ENCODE assay signal across 9 cellular contexts in the genomic region with DNA sequence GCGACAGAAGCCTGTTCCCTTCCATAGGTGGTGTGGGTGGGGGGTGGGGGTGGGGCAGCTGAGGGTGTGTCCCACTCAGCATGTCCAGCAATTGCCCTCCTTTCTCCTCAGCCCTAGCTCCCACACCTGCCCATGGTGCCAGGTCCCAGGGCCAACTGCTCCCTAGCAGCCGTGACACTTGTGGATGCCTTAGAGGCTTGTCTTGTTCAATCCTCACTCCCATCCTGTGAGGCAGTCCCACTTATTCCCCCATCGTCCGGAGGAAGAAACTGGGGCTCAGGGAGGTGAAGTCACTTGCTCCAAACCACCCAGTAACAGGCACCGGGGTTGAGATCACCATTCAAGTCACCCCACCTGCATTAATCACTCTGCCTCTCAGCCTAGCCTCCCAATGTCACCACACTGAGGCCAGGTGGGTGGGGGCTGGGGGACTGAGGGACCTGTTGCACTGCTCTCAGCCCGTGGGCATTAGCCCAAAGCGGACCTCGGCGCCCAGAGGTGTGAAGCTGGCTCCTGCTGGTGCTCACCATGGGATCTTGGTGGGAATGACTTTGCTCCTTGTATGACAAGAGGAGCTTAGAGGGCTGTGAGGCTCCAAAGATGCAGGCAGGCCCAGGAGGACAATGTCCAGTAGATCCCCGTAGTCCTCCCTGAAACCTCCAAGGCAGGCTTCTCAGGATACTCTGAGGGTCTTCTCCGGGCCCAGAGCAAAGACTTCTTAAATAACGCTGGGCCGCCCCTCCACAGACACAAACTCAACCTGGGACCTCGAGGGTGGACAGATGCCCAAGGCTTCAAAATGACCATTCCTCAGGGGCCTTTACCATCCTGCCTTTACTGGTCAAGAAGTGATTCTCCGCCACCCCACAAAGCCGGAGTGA. TPM values are rescaled to one million over a fixed set of nuclear protein-coding genes. Genes with fewer than 3 reads are reported as not detected.
A peak's percentile ranks its signal among the peaks of the same experiment; 100 is the strongest.
DNase-seq lines count a peak whose midpoint lies in the region; ATAC-seq and TF ChIP-seq lines count a peak whose summit lies in the region.
"Had no signal": no experiment of that assay in that cellular context is flagged by ENCODE, and none has a peak within 500 bp of the region (broad histone marks: within the 10 kb centered on the region; RNA-seq: fewer than 3 reads in every experiment).

No MANE protein-coding gene starts in this region.

- peak overlapping the region; percentile 53 for H2BK5ac ChIP-seq in IMR-90 (ENCODE audit: low read depth, low read length, poor library complexity, severe bottlenecking)

- no peaks in the 10 kb centered on the region for H3K27me3 ChIP-seq in IMR-90 (ENCODE audit: control insufficient read depth, insufficient read depth, low read length)
- no peaks in the 10 kb centered on the region for H3K27me3 ChIP-seq in naive thymus-derived CD4-positive, alpha-beta T cell (ENCODE audit: control insufficient read depth in 2 of 2, insufficient read depth in 2 of 2, low read length in 2 of 2)

- no peaks in the 10 kb centered on the region for H3K9me3 ChIP-seq in IMR-90 (ENCODE audit: control insufficient read depth, insufficient read depth, low read length)
- H3K9me3 ChIP-seq in naive thymus-derived CD4-positive, alpha-beta T cell (ENCODE audit: control insufficient read depth in 2 of 3, low read length in 3 of 3) = no peaks in the 10 kb centered on the region

- DNase-seq in AG09309 (ENCODE audit: low read depth) (no peak), IMR-90 (no peak), C1 segment of cervical spinal cord (lab: John Stamatoyannopoulos, UW) (no peak), HPDE6-E6E7 (ENCODE audit: extremely low spot score) (no peak), NCI-H774 (lab: John Stamatoyannopoulos, UW) (no peak)
- DNase-seq in central memory CD8-positive, alpha-beta T cell (ENCODE audit: low spot score in 2 of 2) = no peak
- DNase-seq in naive thymus-derived CD4-positive, alpha-beta T cell = peak in 1 of 9 donors; percentile 3

- H2BK120ac ChIP-seq in IMR-90 (ENCODE audit: low read depth, low read length) = no peak overlapping the region

- H4K5ac ChIP-seq in IMR-90 (ENCODE audit: low read depth, low read length) = peak overlapping the region; percentile 11; the same call in 1 of the 2 replicates

- peaks cover 20% of the 10 kb centered on the region for H3K4me1 Mint-ChIP-seq in central memory CD8-positive, alpha-beta T cell
- H3K4me1 Mint-ChIP-seq in naive thymus-derived CD4-positive, alpha-beta T cell = peaks cover 5 to 22% (median 17%) of the 10 kb centered on the region in 7 donors

- TF ChIP-seq CTCF in AG09309 (IDR thresholded peaks at IDR 0.05; ENCODE audit: control insufficient read depth, insufficient read depth, low read depth, low read length, missing control alignments) (no peak), IMR-90 (conservative IDR thresholded peaks at IDR 0.05; ENCODE audit: low read depth, low read length) (no peak)

- H4K20me1 ChIP-seq in IMR-90 (ENCODE audit: insufficient read depth, low read length) = peaks cover 49% of the 10 kb centered on the region

- TF ChIP-seq RAD21 in IMR-90 (IDR thresholded peaks at IDR 0.05; ENCODE audit: low read length) = no peak

- peak overlapping the region; percentile 68 for H2AK9ac ChIP-seq in IMR-90 (replicated peaks; ENCODE audit: low read depth, low read length, poor library complexity)

- ATAC-seq in IMR-90 (ENCODE audit: low read depth) = no peak
- no peak for ATAC-seq in central memory CD8-positive, alpha-beta T cell (replicated peaks; ENCODE audit: extremely low read depth, poor library complexity, severe bottlenecking)
- no peak for ATAC-seq in naive thymus-derived CD4-positive, alpha-beta T cell
- no peak for ATAC-seq in GM18861 (IDR thresholded peaks at IDR 0.05; ENCODE audit: unreplicated experiment)

- CTCF ChIA-PET in IMR-90 (lab: Yijun Ruan, JAX) = no interaction called here
- CTCF ChIA-PET in naive thymus-derived CD4-positive, alpha-beta T cell (lab: Charles Lee) = no interaction called here

- peak overlapping the region in 1 of 2 experiments; percentile 23; a peak in 1 of 4 replicates for H4K8ac ChIP-seq in IMR-90 (ENCODE audit: low read depth in 2 of 2, low read length in 2 of 2)

- H3K9ac ChIP-seq in IMR-90 (ENCODE audit: low read depth, low read length) = peak overlapping the region; percentile 75

- peak overlapping the region; percentile 46; the same call in 1 of the 2 replicates for H3K23ac ChIP-seq in IMR-90 (ENCODE audit: low read depth, low read length)

- H3K9me1 ChIP-seq in IMR-90 (ENCODE audit: insufficient read depth, low read length) = peaks cover 20% of the 10 kb centered on the region

- H3K27me3 Mint-ChIP-seq in central memory CD8-positive, alpha-beta T cell = no peaks in the 10 kb centered on the region
- no peaks in the 10 kb centered on the region for H3K27me3 Mint-ChIP-seq in naive thymus-derived CD4-positive, alpha-beta T cell

- H3K4me3 Mint-ChIP-seq in central memory CD8-positive, alpha-beta T cell = peak overlapping the region; percentile 74
- peak overlapping the region in 7 of 10 donors; percentile 16 to 81 (median 72) for H3K4me3 Mint-ChIP-seq in naive thymus-derived CD4-positive, alpha-beta T cell

- no peak overlapping the region for H2BK20ac ChIP-seq in IMR-90 (ENCODE audit: low read depth, low read length)

- no peak overlapping the region for H3K18ac ChIP-seq in IMR-90 (ENCODE audit: low read depth, low read length)

- intact Hi-C loops in IMR-90 (cut with micrococcal nuclease) = no loop called here
- intact Hi-C loops in naive thymus-derived CD4-positive, alpha-beta T cell (cut with micrococcal nuclease) = loop anchor here in 1 of 2 donors (10.0 kb wide), 3 partner anchors 257 to 847 kb away; partner anchors contain the start of genes RPL29 and WDR82

- H3K27ac Mint-ChIP-seq in central memory CD8-positive, alpha-beta T cell (ENCODE audit: low read depth) = no peak overlapping the region
- H3K27ac Mint-ChIP-seq in naive thymus-derived CD4-positive, alpha-beta T cell = peak overlapping the region in 2 of 9 donors; percentile 38 to 55

- BruUV-seq in IMR-90 (replicated peaks; lab: Mats Ljungman, UMichigan) = no TSS peak

- H3K9me3 Mint-ChIP-seq in central memory CD8-positive, alpha-beta T cell = no peaks in the 10 kb centered on the region
- peaks cover 0 to 2% (median 0%) of the 10 kb centered on the region in 11 donors for H3K9me3 Mint-ChIP-seq in naive thymus-derived CD4-positive, alpha-beta T cell

- in situ Hi-C loops in IMR-90 (cut with MboI; ENCODE audit: low sequenced_read_pairs) = no loop called here

- H2AFZ ChIP-seq in IMR-90 (replicated peaks; ENCODE audit: low read length, poor library complexity) = peak overlapping the region; percentile 84

- peak overlapping the region; percentile 50 for H4K91ac ChIP-seq in IMR-90 (ENCODE audit: insufficient read depth, low read depth, low read length)

- no peak for TF ChIP-seq POLR2A in IMR-90 (IDR thresholded peaks at IDR 0.05; ENCODE audit: low read depth, low read length)

- peak overlapping the region; percentile 90 for H3K14ac ChIP-seq in IMR-90 (replicated peaks; ENCODE audit: low read depth, low read length)

- H2BK15ac ChIP-seq in IMR-90 (ENCODE audit: low read depth, low read length) = no peak overlapping the region

- 73% methylated on average over 6 of the region's 16 CpGs; no CpG with 5 or more reads in 1 of the 2 experiments for WGBS in IMR-90 (ENCODE audit: extremely low coverage in 2 of 2, insufficient read length in 1 of 2), 2 experiments

- POLR2A ChIA-PET in IMR-90 (lab: Charles Lee; ENCODE audit: unreplicated experiment) = no interaction called here
- POLR2A ChIA-PET in naive thymus-derived CD4-positive, alpha-beta T cell (lab: Charles Lee) = no interaction called here

- H3K4me1 ChIP-seq in IMR-90 (ENCODE audit: control insufficient read depth, insufficient read depth, low read length) = peaks cover 29% of the 10 kb centered on the region
- peaks cover 0 to 4% of the 10 kb centered on the region in 2 donors for H3K4me1 ChIP-seq in naive thymus-derived CD4-positive, alpha-beta T cell (ENCODE audit: control insufficient read depth in 2 of 2, insufficient read depth in 2 of 2, low read length in 2 of 2)

- 0 out of 2 replicates have a peak overlapping the region, but pooled peaks have one; percentile 4 for H3K56ac ChIP-seq in IMR-90 (ENCODE audit: extremely low read depth, insufficient read depth, low read length)

- H3K36me3 Mint-ChIP-seq in central memory CD8-positive, alpha-beta T cell (ENCODE audit: insufficient read depth) = peaks cover 11% of the 10 kb centered on the region
- H3K36me3 Mint-ChIP-seq in naive thymus-derived CD4-positive, alpha-beta T cell = peaks cover 0 to 3% (median 0%) of the 10 kb centered on the region in 5 donors

- peak overlapping the region; percentile 70; the same call in 1 of the 2 replicates for H2AK5ac ChIP-seq in IMR-90 (ENCODE audit: low read depth, low read length)

- H3K4me2 ChIP-seq in IMR-90 (ENCODE audit: low read depth, low read length) = peak overlapping the region; percentile 95

- dilution Hi-C loops in IMR-90 (cut with HindIII; ENCODE audit: low sequenced_read_pairs, unreplicated experiment) = no loop called here

- peaks cover 23% of the 10 kb centered on the region for H3K36me3 ChIP-seq in IMR-90 (ENCODE audit: control insufficient read depth, insufficient read depth, low read length)
- H3K36me3 ChIP-seq in naive thymus-derived CD4-positive, alpha-beta T cell (ENCODE audit: control insufficient read depth in 2 of 3, insufficient read depth in 3 of 3, low read length in 3 of 3) = no peaks in the 10 kb centered on the region

- peak overlapping the region; percentile 72 for H3K27ac ChIP-seq in IMR-90 (ENCODE audit: insufficient read depth, low read length)
- H3K27ac ChIP-seq in naive thymus-derived CD4-positive, alpha-beta T cell (ENCODE audit: low read depth, low read length) = no peak overlapping the region

- H3K4me3 ChIP-seq in AG09309 (ENCODE audit: control insufficient read depth, low read depth, low read length) = peak overlapping the region; percentile 82
- H3K4me3 ChIP-seq in IMR-90 (ENCODE audit: insufficient read depth, low read depth, low read length) = peak overlapping the region; percentile 72
- H3K4me3 ChIP-seq in naive thymus-derived CD4-positive, alpha-beta T cell (ENCODE audit: low read length) = no peak overlapping the region

- H3K4ac ChIP-seq in IMR-90 (ENCODE audit: low read depth, low read length) = peak overlapping the region; percentile 69

- H3K79me1 ChIP-seq in IMR-90 (ENCODE audit: low read depth in 1 of 2, low read length in 2 of 2) = peaks cover 19 to 85% of the 10 kb centered on the region in 2 experiments

RNA-seq across cellular contexts. Expression of gene NT5DC2, which starts 1.8 kb away (rescaled TPM):
- total RNA-seq in IMR-90 (2012; rRNA removed) = 161 and 173 TPM in 2 replicates
- polyA plus RNA-seq in IMR-90 (2012; rRNA removed) = 200 and 228 TPM in 2 replicates
- polyA plus RNA-seq in IMR-90 (2012; cell fraction: cytosol; rRNA removed) = 168 and 316 TPM in 2 replicates
- 247 and 500 TPM in 2 replicates for polyA plus RNA-seq in IMR-90 (2012; cell fraction: nucleus; rRNA removed; ENCODE audit: low replicate concordance)
- total RNA-seq in naive thymus-derived CD4-positive, alpha-beta T cell = 10 to 100 TPM in 1 of 5 experiments, 1 to 10 TPM in 4; 2.1 to 23.0 (median 3.9) TPM
- polyA plus RNA-seq in naive thymus-derived CD4-positive, alpha-beta T cell = 1 to 10 TPM in 1 of 2 donors, not detected in 1; 1.3 TPM

RNA-seq across cellular contexts. Expression of gene UQCC5, which starts 4.5 kb away (rescaled TPM):
- 1.1 and 1.4 TPM in 2 replicates for total RNA-seq in IMR-90 (2012; rRNA removed)
- polyA plus RNA-seq in IMR-90 (2012; rRNA removed) = 14.4 and 16.9 TPM in 2 replicates
- polyA plus RNA-seq in IMR-90 (2012; cell fraction: cytosol; rRNA removed) = 1.5 and 2.6 TPM in 2 replicates
- polyA plus RNA-seq in IMR-90 (2012; cell fraction: nucleus; rRNA removed; ENCODE audit: low replicate concordance) = 0.62 and 26.4 TPM in 2 replicates
- total RNA-seq in naive thymus-derived CD4-positive, alpha-beta T cell = 10 to 100 TPM in 3 of 5 experiments, 1 to 10 TPM in 2; 5.4 to 11.9 (median 10.7) TPM
- 10 to 100 TPM; 24.3 to 28.2 TPM for polyA plus RNA-seq in naive thymus-derived CD4-positive, alpha-beta T cell

RNA-seq across cellular contexts. Expression of gene STAB1, which starts 36.7 kb away (rescaled TPM):
- not detected in 2 replicates for total RNA-seq in IMR-90 (2012; rRNA removed)
- 0.04 TPM in 1 of 2 replicates, not detected in the other for polyA plus RNA-seq in IMR-90 (2012; rRNA removed)
- 0.04 TPM in 1 of 2 replicates, not detected in the other for polyA plus RNA-seq in IMR-90 (2012; cell fraction: cytosol; rRNA removed)
- polyA plus RNA-seq in IMR-90 (2012; cell fraction: nucleus; rRNA removed; ENCODE audit: low replicate concordance) = 0.24 and 0.60 TPM in 2 replicates
- total RNA-seq in naive thymus-derived CD4-positive, alpha-beta T cell = 100 to 1,000 TPM in 1 of 5 experiments, 10 to 100 TPM in 3, under 1 TPM in 1; 0.27 to 122 (median 26.1) TPM
- not detected for polyA plus RNA-seq in naive thymus-derived CD4-positive, alpha-beta T cell
- total RNA-seq: SK-MEL-5 had no signal
